Comparison of ENCODE assay signal across 18 cellular contexts in genomic region chr6:160137130-160137988, GRCh38. TPM values are rescaled to one million over a fixed set of nuclear protein-coding genes. Genes with fewer than 3 reads are reported as not detected.
DNase-seq lines count a peak whose midpoint lies in the region; FAIRE-seq and TF ChIP-seq lines count a peak whose summit lies in the region.
"Had no signal": no experiment of that assay in that cellular context is flagged by ENCODE, and none has a peak within 500 bp of the region (broad histone marks: within the 10 kb centered on the region; RNA-seq: fewer than 3 reads in every experiment).

No MANE protein-coding gene starts in this region.

- in situ Hi-C loops in GM13976 (cut with MboI; ENCODE audit: low sequenced_read_pairs, unreplicated experiment): loop anchor here (25.0 kb wide), 1 partner anchor 325 kb away; no protein-coding TSS in a partner anchor

- TF ChIP-seq CTCF in right atrium auricular region (IDR thresholded peaks at IDR 0.05) (no peak), coronary artery (IDR thresholded peaks at IDR 0.05) (no peak), D721Med (IDR thresholded peaks at IDR 0.05; ENCODE audit: insufficient read depth, missing control alignments) (no peak), GM13976 (IDR thresholded peaks at IDR 0.05; ENCODE audit: borderline replicate concordance, control extremely low read depth, extremely low read depth, insufficient read depth, missing control alignments) (no peak)

- no peaks in the 10 kb centered on the region for H3K36me3 ChIP-seq in right atrium auricular region
- no peaks in the 10 kb centered on the region for H3K36me3 ChIP-seq in CD4-positive, alpha-beta memory T cell (ENCODE audit: insufficient read depth, low read length)
- H3K36me3 ChIP-seq: neutrophil had no signal

- POLR2A ChIA-PET in CD4-positive, alpha-beta memory T cell (lab: Charles Lee; ENCODE audit: partially characterized antibody): no interaction called here

- DNase-seq in right atrium auricular region (ENCODE audit: low spot score) (peak; percentile 55), cardiac septum (ENCODE audit: low spot score) (no peak), coronary artery (ENCODE audit: low spot score) (peak; percentile 62), mucosa of gallbladder (ENCODE audit: low spot score) (peak; percentile 7), D721Med (ENCODE audit: insufficient read length, low spot score) (no peak), GM13976 (ENCODE audit: low spot score) (no peak), T-helper 9 cell (no peak)
- DNase-seq in CD4-positive, alpha-beta memory T cell: no peak
- DNase-seq: DMS79 had no signal

- no peaks in the 10 kb centered on the region for H3K27me3 ChIP-seq in right atrium auricular region
- H3K27me3 ChIP-seq in CD4-positive, alpha-beta memory T cell (ENCODE audit: insufficient read depth, low read length): no peaks in the 10 kb centered on the region
- H3K27me3 ChIP-seq: tibial nerve had no signal

- no peaks in the 10 kb centered on the region for H3K9me3 ChIP-seq in right atrium auricular region
- H3K9me3 ChIP-seq in CD4-positive, alpha-beta memory T cell (ENCODE audit: control insufficient read depth in 1 of 2, low read length in 2 of 2): no peaks in the 10 kb centered on the region
- H3K9me3 ChIP-seq: neutrophil, tibial nerve had no signal

- peaks cover 0 to 4% of the 10 kb centered on the region in 2 donors for H3K4me1 ChIP-seq in right atrium auricular region
- no peaks in the 10 kb centered on the region for H3K4me1 ChIP-seq in CD4-positive, alpha-beta memory T cell (ENCODE audit: insufficient read depth, low read length)

- no peak overlapping the region for H3K4me3 Mint-ChIP-seq in CD4-positive, alpha-beta memory T cell
- H3K4me3 Mint-ChIP-seq: B cell; T-helper 2 cell treated with Interferon-gamma antibody and Interleukin-4, amounts not matched to agents 5 μg/mL and 100 μg/mL, for 36 hours had no signal

- H3K36me3 Mint-ChIP-seq in CD4-positive, alpha-beta memory T cell: peaks cover 0 to 4% of the 10 kb centered on the region in 2 donors

- no peaks in the 10 kb centered on the region for H3K27me3 Mint-ChIP-seq in CD4-positive, alpha-beta memory T cell
- H3K27me3 Mint-ChIP-seq: B cell had no signal

- intact Hi-C loops in cardiac septum (cut with DNase I): no loop called here
- intact Hi-C loops in CD4-positive, alpha-beta memory T cell (cut with micrococcal nuclease): no loop called here

- no peak for FAIRE-seq in D721Med (lab: Jason Lieb, UNC)
- FAIRE-seq: HTR-8/SVneo, small intestine had no signal

- H3K27ac Mint-ChIP-seq in CD4-positive, alpha-beta memory T cell: peak overlapping the region in 1 of 7 donors; percentile 76
- H3K27ac Mint-ChIP-seq: B cell; T-helper 2 cell treated with Interferon-gamma antibody and Interleukin-4, amounts not matched to agents 5 μg/mL and 100 μg/mL, for 36 hours had no signal

- H3K9me3 Mint-ChIP-seq in CD4-positive, alpha-beta memory T cell: no peaks in the 10 kb centered on the region
- H3K9me3 Mint-ChIP-seq: activated T-cell treated with anti-CD3 and anti-CD28 coated beads, Interleukin-2, amount 50 U/mL, for 72 hours; T-helper 2 cell treated with Interferon-gamma antibody and Interleukin-4, amounts not matched to agents 5 μg/mL and 100 μg/mL, for 36 hours had no signal

- peaks cover 6 to 11% (median 7%) of the 10 kb centered on the region in 4 donors for H3K4me1 Mint-ChIP-seq in CD4-positive, alpha-beta memory T cell
- H3K4me1 Mint-ChIP-seq: B cell had no signal

- H3K27ac ChIP-seq in right atrium auricular region (no peak overlapping the region), coronary artery (no peak overlapping the region)
- no peak overlapping the region for H3K27ac ChIP-seq in CD4-positive, alpha-beta memory T cell (ENCODE audit: low read depth, low read length)
- H3K27ac ChIP-seq: neutrophil, PC-9, tibial nerve had no signal

- H3K4me3 ChIP-seq in right atrium auricular region: no peak overlapping the region
- no peak overlapping the region for H3K4me3 ChIP-seq in coronary artery
- H3K4me3 ChIP-seq in CD4-positive, alpha-beta memory T cell (ENCODE audit: low read length in 2 of 2): no peak overlapping the region
- H3K4me3 ChIP-seq: PC-9, tibial nerve had no signal

- CTCF ChIA-PET in CD4-positive, alpha-beta memory T cell (lab: Charles Lee; ENCODE audit: partially characterized antibody): interaction anchor here (1.3 to 8.7 kb wide), 7 partner anchors 15 to 399 kb away, joined by 3 to 90 read pairs (median 4); no protein-coding TSS in a partner anchor

RNA-seq across cellular contexts. Expression of gene SLC22A1, which starts 15.7 kb away (rescaled TPM):
- total RNA-seq in right atrium auricular region: not detected
- not detected for total RNA-seq in cardiac septum
- total RNA-seq in mucosa of gallbladder: 8.9 TPM
- under 1 TPM; 0.93 to 1.00 TPM for total RNA-seq in CD4-positive, alpha-beta memory T cell
- under 1 TPM in 1 of 2 donors, not detected in 1; 0.11 TPM for polyA plus RNA-seq in CD4-positive, alpha-beta memory T cell
- total RNA-seq: lung microvascular endothelial cell, PC-9 had no signal

Comparison
In these comparisons a context has a peak if more than half of its experiments do, and no peak if none do; other contexts are left out.
1. DNase-seq: peak in right atrium auricular region (single experiment), coronary artery (single experiment) and mucosa of gallbladder (single experiment); none in cardiac septum (single experiment), CD4-positive, alpha-beta memory T cell (0 of 5), D721Med (single experiment), GM13976 (single experiment) and T-helper 9 cell (single experiment).